In genomic region chr16:84718-85452, GRCh38 we compare ENCODE assay signal across 9 cellular contexts. TPM values are rescaled to one million over a fixed set of nuclear protein-coding genes. Genes with fewer than 3 reads are reported as not detected.
DNase-seq lines count a peak whose midpoint lies in the region; ATAC-seq and TF ChIP-seq lines count a peak whose summit lies in the region.
"Had no signal": no experiment of that assay in that cellular context is flagged by ENCODE, and none has a peak within 500 bp of the region (broad histone marks: within the 10 kb centered on the region; RNA-seq: fewer than 3 reads in every experiment).

No MANE protein-coding gene starts in this region.

- no peaks in the 10 kb centered on the region for H3K9me3 ChIP-seq in body of pancreas

- intact Hi-C loops in body of pancreas (cut with DNase I): no loop called here

- DNase-seq in 8988T (peak; percentile 83), body of pancreas (peak in 3 of 4 donors; percentile 41 to 43 (median 42)), retina (no peak)
- peak; percentile 41 to 50 for DNase-seq in stimulated activated CD8-positive, alpha-beta memory T cell treated with anti-CD3 and anti-CD28 coated beads, Interleukin-15, amount 100 ng/mL, for 4 hours (ENCODE audit: low read depth in 2 of 2)

- no peak overlapping the region for H3K4me3 ChIP-seq in body of pancreas

- peak; percentile 71 for ATAC-seq in GM18511 (IDR thresholded peaks at IDR 0.05; ENCODE audit: unreplicated experiment)
- peak; percentile 68 for ATAC-seq in HG03469 (IDR thresholded peaks at IDR 0.05; ENCODE audit: unreplicated experiment)
- peak; percentile 84 for ATAC-seq in SK-N-SH treated with all-trans-retinoic acid at 6 μM for 48 hours
- peak; percentile 45 for ATAC-seq in body of pancreas

- H3K27ac ChIP-seq in body of pancreas (peak overlapping the region in 1 of 4 donors; percentile 36), layer of hippocampus (ENCODE audit: low read depth, low read length) (peak overlapping the region; percentile 52)
- H3K27ac ChIP-seq: parathyroid adenoma had no signal

- 62 to 67% methylated on average over 8 of the region's 9 CpGs for WGBS in body of pancreas, 2 donors

- TF ChIP-seq CTCF in body of pancreas (IDR thresholded peaks at IDR 0.05): no peak

- H3K36me3 ChIP-seq in body of pancreas (replicated peaks in 1 of 2; ENCODE audit: insufficient read depth in 1 of 2, low read depth in 2 of 2): peaks cover 3 to 5% of the 10 kb centered on the region in 2 donors

- no peak for TF ChIP-seq POLR2A in body of pancreas (IDR thresholded peaks at IDR 0.05)

- H3K27me3 ChIP-seq in body of pancreas: no peaks in the 10 kb centered on the region
- no peaks in the 10 kb centered on the region for H3K27me3 ChIP-seq in layer of hippocampus (ENCODE audit: control insufficient read depth, insufficient read depth, low read length)

- H3K4me1 ChIP-seq in body of pancreas: peaks cover 19% of the 10 kb centered on the region

TF ChIP-seq in SK-N-SH treated with all-trans-retinoic acid at 6 μM for 48 hours, 23 proteins besides CTCF, POLR2A, EP300 and RAD21:
- TF ChIP-seq BACH2 (CRISPR knock-in tag; IDR thresholded peaks at IDR 0.05; ENCODE audit: borderline replicate concordance): no peak
- TF ChIP-seq ESRRG (CRISPR knock-in tag; IDR thresholded peaks at IDR 0.05): no peak
- TF ChIP-seq POU6F1 (CRISPR knock-in tag; IDR thresholded peaks at IDR 0.05; ENCODE audit: borderline replicate concordance, low read depth): no peak
- no peak for TF ChIP-seq ZFP3 (CRISPR knock-in tag; IDR thresholded peaks at IDR 0.05)
- TF ChIP-seq, protein P1, sequence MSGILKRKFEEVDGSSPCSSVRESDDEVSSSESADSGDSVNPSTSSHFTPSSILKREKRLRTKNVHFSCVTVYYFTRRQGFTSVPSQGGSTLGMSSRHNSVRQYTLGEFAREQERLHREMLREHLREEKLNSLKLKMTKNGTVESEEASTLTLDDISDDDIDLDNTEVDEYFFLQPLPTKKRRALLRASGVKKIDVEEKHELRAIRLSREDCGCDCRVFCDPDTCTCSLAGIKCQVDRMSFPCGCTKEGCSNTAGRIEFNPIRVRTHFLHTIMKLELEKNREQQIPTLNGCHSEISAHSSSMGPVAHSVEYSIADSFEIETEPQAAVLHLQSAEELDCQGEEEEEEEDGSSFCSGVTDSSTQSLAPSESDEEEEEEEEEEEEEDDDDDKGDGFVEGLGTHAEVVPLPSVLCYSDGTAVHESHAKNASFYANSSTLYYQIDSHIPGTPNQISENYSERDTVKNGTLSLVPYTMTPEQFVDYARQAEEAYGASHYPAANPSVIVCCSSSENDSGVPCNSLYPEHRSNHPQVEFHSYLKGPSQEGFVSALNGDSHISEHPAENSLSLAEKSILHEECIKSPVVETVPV (CRISPR knock-in tag; IDR thresholded peaks at IDR 0.05): no peak
- no peak for TF ChIP-seq GLIS3 (CRISPR knock-in tag; IDR thresholded peaks at IDR 0.05)
- no peak for TF ChIP-seq ZC3H10 (CRISPR knock-in tag; IDR thresholded peaks at IDR 0.05)
- TF ChIP-seq TSHZ2 (CRISPR knock-in tag; IDR thresholded peaks at IDR 0.05): no peak
- no peak for TF ChIP-seq ZNF8 (CRISPR knock-in tag; IDR thresholded peaks at IDR 0.05)
- TF ChIP-seq ZNF70 (CRISPR knock-in tag; IDR thresholded peaks at IDR 0.05): no peak
- TF ChIP-seq, protein P2, sequence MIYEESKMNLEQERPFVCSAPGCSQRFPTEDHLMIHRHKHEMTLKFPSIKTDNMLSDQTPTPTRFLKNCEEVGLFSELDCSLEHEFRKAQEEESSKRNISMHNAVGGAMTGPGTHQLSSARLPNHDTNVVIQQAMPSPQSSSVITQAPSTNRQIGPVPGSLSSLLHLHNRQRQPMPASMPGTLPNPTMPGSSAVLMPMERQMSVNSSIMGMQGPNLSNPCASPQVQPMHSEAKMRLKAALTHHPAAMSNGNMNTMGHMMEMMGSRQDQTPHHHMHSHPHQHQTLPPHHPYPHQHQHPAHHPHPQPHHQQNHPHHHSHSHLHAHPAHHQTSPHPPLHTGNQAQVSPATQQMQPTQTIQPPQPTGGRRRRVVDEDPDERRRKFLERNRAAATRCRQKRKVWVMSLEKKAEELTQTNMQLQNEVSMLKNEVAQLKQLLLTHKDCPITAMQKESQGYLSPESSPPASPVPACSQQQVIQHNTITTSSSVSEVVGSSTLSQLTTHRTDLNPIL (CRISPR knock-in tag; IDR thresholded peaks at IDR 0.05; ENCODE audit: low read depth): no peak

RNA-seq across cellular contexts. Expression of gene MPG, which starts 6.9 kb away (rescaled TPM):
- total RNA-seq in body of pancreas: 10 to 100 TPM; 65.6 to 66.9 TPM

RNA-seq across cellular contexts. Expression of gene RHBDF1, which starts 12.5 kb away (rescaled TPM):
- 10 to 100 TPM; 16.3 to 27.7 TPM for total RNA-seq in body of pancreas

RNA-seq across cellular contexts. Expression of gene SNRNP25, which starts 31.3 kb away (rescaled TPM):
- total RNA-seq in body of pancreas: 10 to 100 TPM; 13.2 to 13.5 TPM

RNA-seq across cellular contexts. Expression of gene POLR3K, which starts 31.5 kb away (rescaled TPM):
- total RNA-seq in body of pancreas: 1 to 10 TPM; 2.6 to 5.6 TPM

RNA-seq across cellular contexts. Expression of gene NPRL3, which starts 53.6 kb away (rescaled TPM):
- 10 to 100 TPM; 10.6 to 23.7 TPM for total RNA-seq in body of pancreas
